25 cellular contexts compared by ENCODE assay signal in genomic region chr2:108395155-108395554, GRCh38. TPM values are rescaled to one million over a fixed set of nuclear protein-coding genes. Genes with fewer than 3 reads are reported as not detected.
"Had no signal": no experiment of that assay in that cellular context is flagged by ENCODE, and none has a peak within 500 bp of the region (broad histone marks: within the 10 kb centered on the region; RNA-seq: fewer than 3 reads in every experiment).

No MANE protein-coding gene starts in this region.

- ATAC-seq: effector memory CD8-positive, alpha-beta T cell; esophagus mucosa; gastrocnemius medialis; heart right ventricle; left lung; left ventricle myocardium superior; lower lobe of right lung; mucosa of descending colon had no signal

- H3K27me3 ChIP-seq: colonic mucosa, esophagus squamous epithelium, gastrocnemius medialis, heart right ventricle, left lung had no signal

- H3K4me3 ChIP-seq: colonic mucosa, esophagus squamous epithelium, gastrocnemius medialis, heart right ventricle, left lung, lower lobe of right lung, mucosa of descending colon had no signal

- H3K36me3 ChIP-seq: colonic mucosa, esophagus squamous epithelium, gastrocnemius medialis, left lung, lower lobe of right lung had no signal

- H3K4me1 ChIP-seq: colonic mucosa, esophagus squamous epithelium, gastrocnemius medialis, heart right ventricle, left lung, lower lobe of right lung had no signal

- DNase-seq: colonic mucosa; cortex of kidney; effector CD8-positive, alpha-beta T cell; effector memory CD8-positive, alpha-beta T cell; endodermal cell; erythroblast; esophagus squamous epithelium; foreskin fibroblast; foreskin melanocyte; gastrocnemius medialis; glutamatergic neuron; head of caudate nucleus; heart right ventricle; hippocampal formation; left lung; left ventricle myocardium superior; lower lobe of right lung; mesenchymal stem cell; mucosa of descending colon; naive B cell had no signal

- H3K9me3 ChIP-seq: colonic mucosa, gastrocnemius medialis had no signal

- H3K27ac ChIP-seq: colonic mucosa, epithelial cell of prostate, esophagus squamous epithelium, gastrocnemius medialis, heart right ventricle, left lung, lower lobe of right lung had no signal

- FAIRE-seq: islet of Langerhans, keratinocyte had no signal

RNA-seq across cellular contexts. Expression of gene SULT1C4, which starts 17.4 kb away (rescaled TPM):
- total RNA-seq: myocyte had no signal
- polyA plus RNA-seq: keratinocyte had no signal
